In the genomic region with DNA sequence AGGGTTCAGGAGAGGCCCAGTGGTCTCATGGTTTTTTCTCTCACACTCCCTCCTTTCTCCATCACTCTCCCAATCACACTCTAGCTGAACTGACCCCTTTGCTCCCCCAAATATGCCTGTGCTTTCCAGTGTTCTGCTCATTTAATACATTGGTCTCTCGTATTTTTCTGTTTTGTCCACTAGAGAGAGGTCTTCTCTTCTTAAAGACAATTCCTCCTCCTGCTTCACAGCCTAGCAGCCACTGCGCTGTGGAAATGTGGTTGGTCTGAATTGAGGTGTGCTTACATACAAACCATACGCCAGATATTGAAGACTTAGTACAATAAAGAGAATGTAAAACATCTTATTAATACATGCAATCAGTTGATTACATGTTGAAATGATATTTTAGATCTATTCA, we compare ENCODE assay signal across 10 cellular contexts.
DNase-seq lines count a peak whose midpoint lies in the region; ATAC-seq and TF ChIP-seq lines count a peak whose summit lies in the region.
"Had no signal": no experiment of that assay in that cellular context is flagged by ENCODE, and none has a peak within 500 bp of the region (broad histone marks: within the 10 kb centered on the region; RNA-seq: fewer than 3 reads in every experiment).

No MANE protein-coding gene starts in this region.

- POLR2A ChIA-PET in WTC11 (lab: Charles Lee) = no interaction called here

- H3K27me3 ChIP-seq in right lobe of liver = no peaks in the 10 kb centered on the region
- no peaks in the 10 kb centered on the region for H3K27me3 ChIP-seq in BE2C

- CTCF ChIA-PET in WTC11 (lab: Charles Lee) = interaction anchor here (1.2 to 2.7 kb wide), 4 partner anchors 9 to 290 kb away, joined by 3 to 8 read pairs (median 5); a partner anchor contains a TSS

- WGBS in right lobe of liver (ENCODE audit: insufficient coverage, low coverage, low lambda C conversion rate, missing lambda C conversion rate) = 33% methylated on average over 3 of the region's 3 CpGs

- no peak for TF ChIP-seq POLR2A in right lobe of liver (IDR thresholded peaks at IDR 0.05)

- H3K9me3 ChIP-seq in right lobe of liver = no peaks in the 10 kb centered on the region
- H3K9me3 ChIP-seq in BE2C = no peaks in the 10 kb centered on the region
- H3K9me3 ChIP-seq: psoas muscle had no signal

- TF ChIP-seq CTCF in HFF-Myc (IDR thresholded peaks at IDR 0.05; ENCODE audit: low read depth, low read length, missing control alignments) (peak; percentile 11), WTC11 (IDR thresholded peaks at IDR 0.05) (no peak), right lobe of liver (IDR thresholded peaks at IDR 0.05) (peak in 3 of 4 donors; percentile 6 to 16 (median 7)), BE2C (IDR thresholded peaks at IDR 0.05; ENCODE audit: low read depth, low read length) (no peak)

- peak; percentile 71 for DNase-seq in CD1c-positive myeloid dendritic cell (ENCODE audit: extremely low spot score)
- no peak for DNase-seq in HFF-Myc (ENCODE audit: extremely low read depth, low read depth)
- DNase-seq in WTC11 (ENCODE audit: low spot score) = no peak
- DNase-seq in right lobe of liver = no peak
- DNase-seq in inferior parietal cortex (ENCODE audit: extremely low spot score) = no peak
- DNase-seq in BE2C = no peak
- DNase-seq: psoas muscle had no signal

- intact Hi-C loops in right lobe of liver (cut with DNase I) = loop anchor here in 1 of 2 donors (10.0 kb wide), 1 partner anchor 323 kb away; no protein-coding TSS in a partner anchor

- H3K9me3 Mint-ChIP-seq in WTC11 = no peaks in the 10 kb centered on the region
- H3K9me3 Mint-ChIP-seq: central memory CD8-positive, alpha-beta T cell had no signal

- H3K4me3 ChIP-seq in HFF-Myc (replicated peaks; ENCODE audit: low read depth, low read length) (no peak overlapping the region), right lobe of liver (no peak overlapping the region), BE2C (ENCODE audit: low read depth, low read length) (no peak overlapping the region)
- H3K4me3 ChIP-seq: psoas muscle had no signal

- H3K4me1 Mint-ChIP-seq in WTC11 = peaks cover 3% of the 10 kb centered on the region; the same call in 1 of the 2 replicates

- H3K4me1 ChIP-seq in right lobe of liver = no peaks in the 10 kb centered on the region
- H3K4me1 ChIP-seq in BE2C = no peaks in the 10 kb centered on the region

- ATAC-seq in WTC11 = peak; percentile 36; the same call in 1 of the 2 replicates
- peak in 2 of 4 donors; percentile 23 to 27 for ATAC-seq in right lobe of liver
- ATAC-seq in activated CD4-positive, CD25-positive, alpha-beta regulatory T cell treated with anti-CD3 and anti-CD28 coated beads, Interleukin-2, amount 50 U/mL, for 24 hours = no peak
- no peak for ATAC-seq in GM19395 (IDR thresholded peaks at IDR 0.05; ENCODE audit: unreplicated experiment)

- H3K27ac ChIP-seq in right lobe of liver = no peak overlapping the region
- H3K27ac ChIP-seq: psoas muscle had no signal

- no peaks in the 10 kb centered on the region; the same call in 1 of the 2 replicates for H3K27me3 Mint-ChIP-seq in WTC11 (ENCODE audit: low read depth)
- H3K27me3 Mint-ChIP-seq: central memory CD8-positive, alpha-beta T cell had no signal

- no peak overlapping the region for H3K27ac Mint-ChIP-seq in WTC11

- H3K4me3 Mint-ChIP-seq in WTC11 = no peak overlapping the region
- H3K4me3 Mint-ChIP-seq: central memory CD8-positive, alpha-beta T cell had no signal

- no peaks in the 10 kb centered on the region for H3K36me3 ChIP-seq in right lobe of liver
- H3K36me3 ChIP-seq in BE2C = no peaks in the 10 kb centered on the region

- H3K36me3 Mint-ChIP-seq in WTC11 = no peaks in the 10 kb centered on the region

TF ChIP-seq in WTC11, 78 proteins besides CTCF, POLR2A, EP300 and RAD21:
- no peak for TF ChIP-seq NFYB (CRISPR knock-in tag; conservative IDR thresholded peaks at IDR 0.05; ENCODE audit: low read depth)
- TF ChIP-seq, protein P1, sequence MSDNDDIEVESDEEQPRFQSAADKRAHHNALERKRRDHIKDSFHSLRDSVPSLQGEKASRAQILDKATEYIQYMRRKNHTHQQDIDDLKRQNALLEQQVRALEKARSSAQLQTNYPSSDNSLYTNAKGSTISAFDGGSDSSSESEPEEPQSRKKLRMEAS (CRISPR knock-in tag; IDR thresholded peaks at IDR 0.05) = no peak
TF ChIP-seq in WTC11: peak in this region for 0.

Comparison
In these comparisons a context has a peak if more than half of its experiments do, and no peak if none do; other contexts are left out.
1. CTCF ChIP-seq: peak in HFF-Myc (single experiment) and right lobe of liver (3 of 4); none in WTC11 (single experiment) and BE2C (single experiment).